Comparison of ENCODE assay signal across 8 cellular contexts in the genomic region with DNA sequence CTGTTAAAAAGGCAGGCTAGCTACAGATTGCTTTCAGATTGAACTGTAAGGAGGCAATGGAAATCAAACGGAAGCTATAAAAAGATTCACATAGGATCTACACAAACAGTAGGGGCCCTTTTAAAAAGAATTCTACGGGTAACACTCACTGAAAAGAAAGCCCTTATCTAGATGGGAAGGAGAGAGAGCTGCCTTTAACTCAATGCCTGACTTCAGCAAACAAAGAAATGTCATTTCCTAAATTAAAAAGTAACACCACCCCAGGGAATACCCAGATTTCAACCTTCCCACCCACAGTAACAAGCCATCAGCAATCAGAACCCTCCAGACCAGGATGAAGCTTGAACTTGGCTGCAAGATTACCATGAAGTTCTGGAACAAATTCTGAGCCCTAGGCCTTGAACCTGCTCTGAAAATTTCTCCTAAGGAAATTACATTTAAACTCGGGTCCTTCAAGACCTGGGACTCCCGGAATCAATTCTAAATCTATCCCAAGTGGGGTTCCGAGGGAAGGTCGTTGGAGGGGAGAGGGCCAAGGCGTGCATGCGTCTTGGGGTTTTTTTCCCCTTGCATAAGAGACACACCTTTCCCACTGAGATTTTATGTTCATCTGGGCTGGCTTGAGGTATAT. TPM values are rescaled to one million over a fixed set of nuclear protein-coding genes. Genes with fewer than 3 reads are reported as not detected.
DNase-seq lines count a peak whose midpoint lies in the region; ATAC-seq and TF ChIP-seq lines count a peak whose summit lies in the region.

No MANE protein-coding gene starts in this region.

- H3K4me1 ChIP-seq in iPS-18a (ENCODE audit: control insufficient read depth, low read depth, low read length) (peaks cover 19% of the 10 kb centered on the region), stomach (peaks cover 36 to 84% (median 71%) of the 10 kb centered on the region in 4 donors)

- H3K27me3 ChIP-seq in iPS-18a (ENCODE audit: control insufficient read depth, insufficient read depth, low read length) (no peaks in the 10 kb centered on the region), stomach (no peaks in the 10 kb centered on the region)

- no peak for DNase-seq in activated T-cell treated with anti-CD3 and anti-CD28 coated beads, Interleukin-2, amount 50 U/mL, for 4 hours
- DNase-seq in activated T-cell treated with anti-CD3 and anti-CD28 coated beads, Interleukin-2, amount 50 U/mL, for 48 hours: no peak
- no peak for DNase-seq in activated T-helper 1 cell treated with anti-CD3 and anti-CD28 coated beads, Interleukin-12 subunit alpha, Interleukin-12 subunit beta, Interleukin-2, Interleukin-4 antibody, amounts not matched to agents 30 ng/mL and 10 ng/mL and 1 ng/mL, durations not matched to agents 14 hours and 24 hours and 36 hours (ENCODE audit: low spot score)
- DNase-seq in stomach: no peak
- DNase-seq in NK-92 treated with Interleukin-12 subunit alpha and Interleukin-12 subunit beta, amount 100 ng/mL, for 24 hours (lab: John Stamatoyannopoulos, UW): no peak

- intact Hi-C loops in activated T-helper 1 cell treated with anti-CD3 and anti-CD28 coated beads, Interleukin-12 subunit alpha, Interleukin-12 subunit beta, Interleukin-2, Interleukin-4 antibody, amounts not matched to agents 30 ng/mL and 10 ng/mL and 1 ng/mL, durations not matched to agents 14 hours and 24 hours and 36 hours (cut with micrococcal nuclease): loop anchor here (1.0 to 5.0 kb wide), 4 partner anchors 14 to 298 kb away; partner anchors contain the start of gene KSR2
- intact Hi-C loops in stomach (cut with DNase I; ENCODE audit: low total_unique reads): no loop called here

- H3K36me3 ChIP-seq in iPS-18a (ENCODE audit: control insufficient read depth, low read depth, low read length) (no peaks in the 10 kb centered on the region), stomach (no peaks in the 10 kb centered on the region)

- peaks cover 2% of the 10 kb centered on the region for H3K36me3 Mint-ChIP-seq in activated T-cell treated with anti-CD3 and anti-CD28 coated beads, Interleukin-2, amount 50 U/mL, for 4 hours (ENCODE audit: insufficient read depth)
- H3K36me3 Mint-ChIP-seq in activated T-helper 1 cell treated with anti-CD3 and anti-CD28 coated beads, Interleukin-12 subunit alpha, Interleukin-12 subunit beta, Interleukin-2, Interleukin-4 antibody, amounts not matched to agents 30 ng/mL and 10 ng/mL and 1 ng/mL, durations not matched to agents 14 hours and 24 hours and 36 hours (ENCODE audit: low read depth): peaks cover 24% of the 10 kb centered on the region

- no peak overlapping the region for H3K27ac ChIP-seq in iPS-18a (ENCODE audit: low read length)
- peak overlapping the region; percentile 97 to 99 (median 98) for H3K27ac ChIP-seq in stomach

- H3K27me3 Mint-ChIP-seq in activated T-cell treated with anti-CD3 and anti-CD28 coated beads, Interleukin-2, amount 50 U/mL, for 4 hours (ENCODE audit: low read depth): no peaks in the 10 kb centered on the region
- no peaks in the 10 kb centered on the region for H3K27me3 Mint-ChIP-seq in activated T-helper 1 cell treated with anti-CD3 and anti-CD28 coated beads, Interleukin-12 subunit alpha, Interleukin-12 subunit beta, Interleukin-2, Interleukin-4 antibody, amounts not matched to agents 30 ng/mL and 10 ng/mL and 1 ng/mL, durations not matched to agents 14 hours and 24 hours and 36 hours (ENCODE audit: insufficient read depth)

- H3K4me1 Mint-ChIP-seq in activated T-cell treated with anti-CD3 and anti-CD28 coated beads, Interleukin-2, amount 50 U/mL, for 4 hours (ENCODE audit: low read depth): peaks cover 44% of the 10 kb centered on the region
- peaks cover 53% of the 10 kb centered on the region for H3K4me1 Mint-ChIP-seq in activated T-helper 1 cell treated with anti-CD3 and anti-CD28 coated beads, Interleukin-12 subunit alpha, Interleukin-12 subunit beta, Interleukin-2, Interleukin-4 antibody, amounts not matched to agents 30 ng/mL and 10 ng/mL and 1 ng/mL, durations not matched to agents 14 hours and 24 hours and 36 hours (ENCODE audit: low read depth)

- TF ChIP-seq EP300 in stomach (IDR thresholded peaks at IDR 0.05): no peak

- H3K9me3 Mint-ChIP-seq in activated T-cell treated with anti-CD3 and anti-CD28 coated beads, Interleukin-2, amount 50 U/mL, for 4 hours: no peaks in the 10 kb centered on the region
- no peaks in the 10 kb centered on the region for H3K9me3 Mint-ChIP-seq in activated T-helper 1 cell treated with anti-CD3 and anti-CD28 coated beads, Interleukin-12 subunit alpha, Interleukin-12 subunit beta, Interleukin-2, Interleukin-4 antibody, amounts not matched to agents 30 ng/mL and 10 ng/mL and 1 ng/mL, durations not matched to agents 14 hours and 24 hours and 36 hours

- peak overlapping the region; percentile 85 for H3K4me3 Mint-ChIP-seq in activated T-cell treated with anti-CD3 and anti-CD28 coated beads, Interleukin-2, amount 50 U/mL, for 4 hours
- peak overlapping the region; percentile 87 for H3K4me3 Mint-ChIP-seq in activated T-helper 1 cell treated with anti-CD3 and anti-CD28 coated beads, Interleukin-12 subunit alpha, Interleukin-12 subunit beta, Interleukin-2, Interleukin-4 antibody, amounts not matched to agents 30 ng/mL and 10 ng/mL and 1 ng/mL, durations not matched to agents 14 hours and 24 hours and 36 hours

- no peak for TF ChIP-seq CTCF in stomach (IDR thresholded peaks at IDR 0.05)

- H3K4me3 ChIP-seq in iPS-18a (ENCODE audit: low read length): peak overlapping the region; percentile 82
- peak overlapping the region; percentile 65 to 83 (median 76) for H3K4me3 ChIP-seq in stomach

- H3K27ac Mint-ChIP-seq in activated T-helper 1 cell treated with anti-CD3 and anti-CD28 coated beads, Interleukin-12 subunit alpha, Interleukin-12 subunit beta, Interleukin-2, Interleukin-4 antibody, amounts not matched to agents 30 ng/mL and 10 ng/mL and 1 ng/mL, durations not matched to agents 14 hours and 24 hours and 36 hours: peak overlapping the region; percentile 92

- H3K9me3 ChIP-seq in iPS-18a (ENCODE audit: control insufficient read depth, low read depth, low read length): no peaks in the 10 kb centered on the region
- H3K9me3 ChIP-seq in stomach: no peaks in the 10 kb centered on the region

- peak overlapping the region; percentile 72 for H3K9ac ChIP-seq in iPS-18a (ENCODE audit: low read length)

- ATAC-seq in activated T-cell treated with anti-CD3 and anti-CD28 coated beads, Interleukin-2, amount 50 U/mL, for 4 hours: no peak
- ATAC-seq in HG02588 (IDR thresholded peaks at IDR 0.05; ENCODE audit: unreplicated experiment) (no peak), HG02973 (IDR thresholded peaks at IDR 0.05; ENCODE audit: unreplicated experiment) (no peak)

- WGBS in stomach, 5 donors: 6 to 20% (median 13%) methylated on average over 8 of the region's 8 CpGs

- no peak for TF ChIP-seq POLR2A in stomach (IDR thresholded peaks at IDR 0.05)

RNA-seq across cellular contexts. Expression of gene WSB2, which starts 1.2 kb away (rescaled TPM):
- total RNA-seq in activated T-cell treated with anti-CD3 and anti-CD28 coated beads, Interleukin-2, amount 50 U/mL, for 4 hours: 10 to 100 TPM; 48.1 to 67.7 (median 52.0) TPM
- total RNA-seq in activated T-helper 1 cell treated with anti-CD3 and anti-CD28 coated beads, Interleukin-12 subunit alpha, Interleukin-12 subunit beta, Interleukin-2, Interleukin-4 antibody, amounts not matched to agents 30 ng/mL and 10 ng/mL and 1 ng/mL, durations not matched to agents 14 hours and 24 hours and 36 hours: 122 and 127 TPM in 2 replicates
- total RNA-seq in stomach: 100 to 1,000 TPM in 3 of 5 donors, 10 to 100 TPM in 2; 58.9 to 110 (median 101) TPM
- polyA plus RNA-seq in stomach: 10 to 100 TPM; 32.4 to 80.1 (median 79.7) TPM

RNA-seq across cellular contexts. Expression of gene RFC5, which starts 43.3 kb away (rescaled TPM):
- total RNA-seq in activated T-cell treated with anti-CD3 and anti-CD28 coated beads, Interleukin-2, amount 50 U/mL, for 4 hours: 10 to 100 TPM; 51.5 to 64.2 (median 51.6) TPM
- 73.8 and 87.0 TPM in 2 replicates for total RNA-seq in activated T-helper 1 cell treated with anti-CD3 and anti-CD28 coated beads, Interleukin-12 subunit alpha, Interleukin-12 subunit beta, Interleukin-2, Interleukin-4 antibody, amounts not matched to agents 30 ng/mL and 10 ng/mL and 1 ng/mL, durations not matched to agents 14 hours and 24 hours and 36 hours
- 100 to 1,000 TPM in 1 of 5 donors, 10 to 100 TPM in 2, 1 to 10 TPM in 1, not detected in 1; 1.3 to 238 (median 20.6) TPM for total RNA-seq in stomach
- polyA plus RNA-seq in stomach: 10 to 100 TPM in 1 of 3 donors, 1 to 10 TPM in 2; 7.1 to 10.7 (median 9.0) TPM

RNA-seq across cellular contexts. Expression of gene VSIG10, which starts 44.1 kb away (rescaled TPM):
- 1 to 10 TPM; 3.6 to 4.3 (median 3.6) TPM for total RNA-seq in activated T-cell treated with anti-CD3 and anti-CD28 coated beads, Interleukin-2, amount 50 U/mL, for 4 hours
- total RNA-seq in activated T-helper 1 cell treated with anti-CD3 and anti-CD28 coated beads, Interleukin-12 subunit alpha, Interleukin-12 subunit beta, Interleukin-2, Interleukin-4 antibody, amounts not matched to agents 30 ng/mL and 10 ng/mL and 1 ng/mL, durations not matched to agents 14 hours and 24 hours and 36 hours: 15.1 and 16.0 TPM in 2 replicates
- 100 to 1,000 TPM in 2 of 5 donors, 10 to 100 TPM in 2, 1 to 10 TPM in 1; 9.3 to 300 (median 35.5) TPM for total RNA-seq in stomach
- polyA plus RNA-seq in stomach: 10 to 100 TPM in 2 of 3 donors, 1 to 10 TPM in 1; 8.3 to 16.8 (median 13.0) TPM
